8 cellular contexts compared by ENCODE assay signal in the genomic region with DNA sequence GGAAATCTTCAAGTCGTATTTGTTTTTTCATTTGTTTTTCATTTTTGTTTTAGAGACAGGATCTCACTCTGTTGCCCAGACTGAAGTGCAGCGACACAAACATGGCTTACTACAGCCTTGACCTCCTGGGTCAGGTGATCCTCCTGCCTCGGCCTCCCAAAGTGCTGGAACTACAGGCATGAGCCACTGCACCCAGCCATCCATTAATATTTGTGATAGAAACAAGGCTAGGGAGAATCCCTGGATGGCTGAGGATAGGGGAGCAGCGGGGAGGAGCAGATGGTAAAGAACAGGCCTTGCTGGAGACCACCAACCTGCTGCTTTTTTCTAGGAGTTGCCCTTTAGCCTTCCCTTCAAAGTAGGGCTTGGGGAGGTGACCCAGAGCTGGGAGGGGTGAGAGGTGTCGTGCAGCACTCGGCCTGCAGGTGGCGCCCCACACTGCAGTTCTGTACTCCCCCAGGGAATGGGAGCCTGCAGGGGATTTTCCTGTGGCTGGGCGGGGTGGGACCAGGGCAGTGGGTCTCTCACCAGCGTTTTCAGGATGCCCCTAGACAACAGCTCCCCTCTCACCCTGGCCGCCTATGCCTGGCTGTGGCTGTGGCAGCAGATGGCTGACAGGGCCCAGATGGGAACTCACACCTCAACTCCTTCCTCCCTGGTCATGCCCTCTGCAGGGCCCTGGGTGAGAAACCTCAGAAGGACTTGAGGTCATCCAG. TPM values are rescaled to one million over a fixed set of nuclear protein-coding genes. Genes with fewer than 3 reads are reported as not detected.
A peak's percentile ranks its signal among the peaks of the same experiment; 100 is the strongest.
DNase-seq lines count a peak whose midpoint lies in the region; TF ChIP-seq lines count a peak whose summit lies in the region.

No MANE protein-coding gene starts in this region.

- no peaks in the 10 kb centered on the region for H3K4me1 Mint-ChIP-seq in endodermal cell

- no peaks in the 10 kb centered on the region for H3K9me3 Mint-ChIP-seq in endodermal cell

- 33 to 80% methylated on average over 1 to 10 of the region's 10 CpGs for WGBS in endodermal cell (ENCODE audit: insufficient coverage in 1 of 2, insufficient read length in 1 of 2), 2 experiments

- no peak overlapping the region for H3K9ac ChIP-seq in endodermal cell (ENCODE audit: extremely low read depth, low read length, poor library complexity, severe bottlenecking)

- H3K27me3 Mint-ChIP-seq in endodermal cell (ENCODE audit: insufficient read depth) = peaks cover 2% of the 10 kb centered on the region

- H3K36me3 Mint-ChIP-seq in endodermal cell (ENCODE audit: low read depth) = no peaks in the 10 kb centered on the region

- no peaks in the 10 kb centered on the region for H3K36me3 ChIP-seq in endodermal cell (ENCODE audit: control insufficient read depth, insufficient read depth, low read length)

- H3K4me1 ChIP-seq in endodermal cell (ENCODE audit: control insufficient read depth, insufficient read depth, low read length) = no peaks in the 10 kb centered on the region

- TF ChIP-seq CTCF in C4-2B (conservative IDR thresholded peaks at IDR 0.05) = peak; percentile 97
- TF ChIP-seq CTCF in GM20000 (IDR thresholded peaks at IDR 0.05; ENCODE audit: extremely low read depth, missing control alignments) = peak; percentile 95
- TF ChIP-seq CTCF in endodermal cell (conservative IDR thresholded peaks at IDR 0.05) = peak; percentile 98

- no peaks in the 10 kb centered on the region for H3K27me3 ChIP-seq in endodermal cell (ENCODE audit: control insufficient read depth, insufficient read depth, low read length, poor library complexity, severe bottlenecking)

- H3K27ac ChIP-seq in C4-2B = no peak overlapping the region
- H3K27ac ChIP-seq in endodermal cell (ENCODE audit: low read depth, low read length) = no peak overlapping the region

- no peak overlapping the region for H3K4me3 ChIP-seq in endodermal cell (ENCODE audit: low read length)

- DNase-seq in GM20000 (ENCODE audit: low spot score) = peak; percentile 82
- peak; percentile 36 for DNase-seq in NCI-H774 (lab: John Stamatoyannopoulos, UW)
- peak; percentile 43 to 50 for DNase-seq in activated CD8-positive, alpha-beta memory T cell treated with anti-CD3 and anti-CD28 coated beads for 4 hours (ENCODE audit: low read depth in 2 of 2)
- DNase-seq in endodermal cell = peak; percentile 95
- peak; percentile 69 for DNase-seq in mucosa of gallbladder (ENCODE audit: low spot score)
- DNase-seq in stimulated activated CD8-positive, alpha-beta memory T cell treated with anti-CD3 and anti-CD28 coated beads, Interleukin-7, amount 100 ng/mL, for 24 hours (ENCODE audit: low read depth) = peak; percentile 57
- no peak for DNase-seq in dedifferentiated amniotic fluid mesenchymal stem cell (ENCODE audit: extremely low spot score)

- no peaks in the 10 kb centered on the region for H3K9me3 ChIP-seq in endodermal cell (ENCODE audit: control insufficient read depth, low read length)

- no peak overlapping the region for H3K4me3 Mint-ChIP-seq in endodermal cell

- no peak overlapping the region for H3K27ac Mint-ChIP-seq in endodermal cell

RNA-seq across cellular contexts. Expression of a gene that starts 12.6 kb away (rescaled TPM):
- 1 to 10 TPM; 2.1 to 4.2 TPM for total RNA-seq in endodermal cell
- polyA plus RNA-seq in endodermal cell (2013, experiment 1 of 2) = 9.2 TPM
- polyA plus RNA-seq in endodermal cell (2013, experiment 2 of 2) = 10.8 TPM
- 5.1 TPM for total RNA-seq in mucosa of gallbladder
